ENCODE assay signal across 1 cellular context in the genomic region with DNA sequence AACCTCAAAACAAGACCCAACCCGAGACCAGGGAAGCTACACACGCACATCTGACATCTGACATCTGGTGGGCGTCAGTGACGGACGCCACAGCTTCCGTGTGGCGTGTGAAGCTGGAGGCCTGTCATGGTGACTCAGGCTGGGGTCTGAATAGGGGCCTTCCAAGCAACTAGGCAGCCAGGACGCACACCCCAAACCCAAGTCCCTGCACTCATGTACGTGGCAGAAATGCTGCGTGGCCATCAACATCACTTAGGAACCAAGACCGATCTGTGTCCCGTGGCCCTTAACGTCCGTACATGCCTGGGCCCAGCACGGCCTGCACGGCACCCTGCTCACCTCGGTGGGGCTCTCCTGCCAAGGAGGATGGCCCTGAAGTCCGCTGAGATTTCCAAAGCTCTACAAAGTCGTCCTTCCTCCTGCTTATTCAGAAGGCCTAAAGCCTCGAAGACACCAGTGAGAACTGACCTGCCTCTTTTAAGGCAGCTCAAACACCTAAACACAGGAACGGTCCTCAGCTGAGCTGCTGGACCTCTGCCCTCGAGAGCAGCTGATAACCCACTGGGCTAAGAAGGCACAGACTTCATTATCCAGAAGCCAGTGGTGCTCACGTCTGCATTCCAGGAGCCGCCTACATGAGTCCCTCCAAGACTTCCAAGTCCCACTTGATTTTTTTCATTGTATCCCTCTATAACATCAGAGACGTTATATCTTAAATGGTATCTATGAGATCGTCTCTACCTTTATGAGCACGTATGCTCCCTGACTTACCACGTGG.
TF ChIP-seq lines count a peak whose summit lies in the region.

No MANE protein-coding gene starts in this region.

TF ChIP-seq in WTC11, 78 proteins besides CTCF, POLR2A, EP300 and RAD21 (continued from another document):
- TF ChIP-seq, protein P1, sequence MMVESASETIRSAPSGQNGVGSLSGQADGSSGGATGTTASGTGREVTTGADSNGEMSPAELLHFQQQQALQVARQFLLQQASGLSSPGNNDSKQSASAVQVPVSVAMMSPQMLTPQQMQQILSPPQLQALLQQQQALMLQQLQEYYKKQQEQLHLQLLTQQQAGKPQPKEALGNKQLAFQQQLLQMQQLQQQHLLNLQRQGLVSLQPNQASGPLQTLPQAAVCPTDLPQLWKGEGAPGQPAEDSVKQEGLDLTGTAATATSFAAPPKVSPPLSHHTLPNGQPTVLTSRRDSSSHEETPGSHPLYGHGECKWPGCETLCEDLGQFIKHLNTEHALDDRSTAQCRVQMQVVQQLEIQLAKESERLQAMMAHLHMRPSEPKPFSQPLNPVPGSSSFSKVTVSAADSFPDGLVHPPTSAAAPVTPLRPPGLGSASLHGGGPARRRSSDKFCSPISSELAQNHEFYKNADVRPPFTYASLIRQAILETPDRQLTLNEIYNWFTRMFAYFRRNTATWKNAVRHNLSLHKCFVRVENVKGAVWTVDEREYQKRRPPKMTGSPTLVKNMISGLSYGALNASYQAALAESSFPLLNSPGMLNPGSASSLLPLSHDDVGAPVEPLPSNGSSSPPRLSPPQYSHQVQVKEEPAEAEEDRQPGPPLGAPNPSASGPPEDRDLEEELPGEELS (CRISPR knock-in tag; IDR thresholded peaks at IDR 0.05) = no peak
- TF ChIP-seq ZNF138 (CRISPR knock-in tag; conservative IDR thresholded peaks at IDR 0.05) (no peak), TP53 (CRISPR knock-in tag; IDR thresholded peaks at IDR 0.05) (no peak), ATF1 (CRISPR knock-in tag; IDR thresholded peaks at IDR 0.05) (no peak), ZBTB21 (CRISPR knock-in tag; IDR thresholded peaks at IDR 0.05; ENCODE audit: borderline replicate concordance) (no peak), ZNF232 (CRISPR knock-in tag; IDR thresholded peaks at IDR 0.05) (no peak), NR2C2 (CRISPR knock-in tag; IDR thresholded peaks at IDR 0.05) (no peak), HMGA2 (CRISPR knock-in tag; IDR thresholded peaks at IDR 0.05) (no peak), MXD4 (CRISPR knock-in tag; IDR thresholded peaks at IDR 0.05; ENCODE audit: borderline replicate concordance) (no peak), TEAD4 (CRISPR knock-in tag; IDR thresholded peaks at IDR 0.05) (no peak), IRF2 (CRISPR knock-in tag; IDR thresholded peaks at IDR 0.05; ENCODE audit: borderline replicate concordance, low read depth) (no peak), CREB1 (CRISPR knock-in tag; IDR thresholded peaks at IDR 0.05) (no peak), FOXK1 (CRISPR knock-in tag; IDR thresholded peaks at IDR 0.05) (no peak)
- TF ChIP-seq, protein P2, sequence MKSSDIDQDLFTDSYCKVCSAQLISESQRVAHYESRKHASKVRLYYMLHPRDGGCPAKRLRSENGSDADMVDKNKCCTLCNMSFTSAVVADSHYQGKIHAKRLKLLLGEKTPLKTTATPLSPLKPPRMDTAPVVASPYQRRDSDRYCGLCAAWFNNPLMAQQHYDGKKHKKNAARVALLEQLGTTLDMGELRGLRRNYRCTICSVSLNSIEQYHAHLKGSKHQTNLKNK (CRISPR knock-in tag; IDR thresholded peaks at IDR 0.05) = no peak
- TF ChIP-seq, protein P3, sequence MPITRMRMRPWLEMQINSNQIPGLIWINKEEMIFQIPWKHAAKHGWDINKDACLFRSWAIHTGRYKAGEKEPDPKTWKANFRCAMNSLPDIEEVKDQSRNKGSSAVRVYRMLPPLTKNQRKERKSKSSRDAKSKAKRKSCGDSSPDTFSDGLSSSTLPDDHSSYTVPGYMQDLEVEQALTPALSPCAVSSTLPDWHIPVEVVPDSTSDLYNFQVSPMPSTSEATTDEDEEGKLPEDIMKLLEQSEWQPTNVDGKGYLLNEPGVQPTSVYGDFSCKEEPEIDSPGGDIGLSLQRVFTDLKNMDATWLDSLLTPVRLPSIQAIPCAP (CRISPR knock-in tag; IDR thresholded peaks at IDR 0.05) = no peak
- TF ChIP-seq, protein P4, sequence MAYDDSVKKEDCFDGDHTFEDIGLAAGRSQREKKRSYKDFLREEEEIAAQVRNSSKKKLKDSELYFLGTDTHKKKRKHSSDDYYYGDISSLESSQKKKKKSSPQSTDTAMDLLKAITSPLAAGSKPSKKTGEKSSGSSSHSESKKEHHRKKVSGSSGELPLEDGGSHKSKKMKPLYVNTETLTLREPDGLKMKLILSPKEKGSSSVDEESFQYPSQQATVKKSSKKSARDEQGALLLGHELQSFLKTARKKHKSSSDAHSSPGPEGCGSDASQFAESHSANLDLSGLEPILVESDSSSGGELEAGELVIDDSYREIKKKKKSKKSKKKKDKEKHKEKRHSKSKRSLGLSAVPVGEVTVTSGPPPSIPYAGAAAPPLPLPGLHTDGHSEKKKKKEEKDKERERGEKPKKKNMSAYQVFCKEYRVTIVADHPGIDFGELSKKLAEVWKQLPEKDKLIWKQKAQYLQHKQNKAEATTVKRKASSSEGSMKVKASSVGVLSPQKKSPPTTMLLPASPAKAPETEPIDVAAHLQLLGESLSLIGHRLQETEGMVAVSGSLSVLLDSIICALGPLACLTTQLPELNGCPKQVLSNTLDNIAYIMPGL (CRISPR knock-in tag; IDR thresholded peaks at IDR 0.05) = no peak
- TF ChIP-seq, protein P5, sequence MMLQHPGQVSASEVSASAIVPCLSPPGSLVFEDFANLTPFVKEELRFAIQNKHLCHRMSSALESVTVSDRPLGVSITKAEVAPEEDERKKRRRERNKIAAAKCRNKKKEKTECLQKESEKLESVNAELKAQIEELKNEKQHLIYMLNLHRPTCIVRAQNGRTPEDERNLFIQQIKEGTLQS (CRISPR knock-in tag; conservative IDR thresholded peaks at IDR 0.05) = no peak
TF ChIP-seq in WTC11: peak in this region for 0.
